In the genomic region with DNA sequence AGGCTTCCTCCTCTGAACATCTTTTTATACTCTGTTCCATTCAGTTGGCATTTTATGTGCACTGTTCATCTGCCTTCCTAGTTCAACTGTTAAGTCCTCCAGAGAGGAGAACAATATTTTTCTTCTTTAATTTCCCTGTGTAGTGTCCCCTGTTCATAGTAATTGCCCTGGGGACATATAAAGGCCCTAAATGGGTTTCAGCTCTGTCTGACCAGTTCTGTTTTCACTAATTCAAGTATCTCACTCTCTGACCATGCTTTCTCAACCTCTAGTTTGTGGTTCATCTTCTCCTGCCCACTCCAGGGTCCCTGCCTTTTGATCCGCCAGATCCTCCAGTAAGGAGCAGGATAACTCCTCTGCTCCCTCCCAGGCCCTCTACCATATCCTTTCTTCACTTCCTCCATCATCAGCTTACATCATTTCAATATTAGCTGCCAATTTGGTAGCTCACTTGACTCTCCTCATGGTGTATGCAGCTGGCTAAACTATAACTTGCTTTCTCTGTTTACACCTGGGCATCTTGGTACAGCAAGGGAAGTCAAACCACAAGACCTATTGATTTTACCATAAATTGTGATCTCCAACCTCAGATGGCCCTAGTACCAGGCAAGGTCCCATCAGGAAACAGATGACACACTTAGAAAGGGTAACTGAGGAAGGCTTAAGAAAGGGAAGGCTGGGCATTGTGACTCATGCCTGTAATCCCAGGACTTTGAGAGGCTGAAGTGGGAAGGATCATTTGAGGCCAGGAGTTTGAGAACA, we compare ENCODE assay signal across 11 cellular contexts. TPM values are rescaled to one million over a fixed set of nuclear protein-coding genes. Genes with fewer than 3 reads are reported as not detected.
DNase-seq lines count a peak whose midpoint lies in the region; ATAC-seq and TF ChIP-seq lines count a peak whose summit lies in the region.
"Had no signal": no experiment of that assay in that cellular context is flagged by ENCODE, and none has a peak within 500 bp of the region (broad histone marks: within the 10 kb centered on the region; RNA-seq: fewer than 3 reads in every experiment).

No MANE protein-coding gene starts in this region.

- no peaks in the 10 kb centered on the region for H3K9me3 ChIP-seq in CD8-positive, alpha-beta memory T cell (ENCODE audit: low read length)
- H3K9me3 ChIP-seq in SK-N-SH = no peaks in the 10 kb centered on the region

- CTCF ChIA-PET in CD8-positive, alpha-beta memory T cell (lab: Charles Lee) = no interaction called here
- CTCF ChIA-PET in SK-N-SH (lab: Yijun Ruan, JAX) = interaction anchor here (0.8 kb wide), 1 partner anchor 10 kb away, joined by 3 read pairs; no protein-coding TSS in a partner anchor

- peak; percentile 61 for ATAC-seq in GM18909 (IDR thresholded peaks at IDR 0.05; ENCODE audit: poor library complexity, unreplicated experiment)
- peak; percentile 47 for ATAC-seq in HG02642 (IDR thresholded peaks at IDR 0.05; ENCODE audit: poor library complexity, unreplicated experiment)
- peak; percentile 23 for ATAC-seq in HG03469 (IDR thresholded peaks at IDR 0.05; ENCODE audit: unreplicated experiment)

- WGBS in SK-N-SH (ENCODE audit: low lambda C conversion rate) = 95% methylated on average over 1 of the region's 1 CpG

- no peaks in the 10 kb centered on the region for H3K27me3 ChIP-seq in CD8-positive, alpha-beta memory T cell (ENCODE audit: insufficient read depth, low read length, poor library complexity, severe bottlenecking)
- no peaks in the 10 kb centered on the region for H3K27me3 ChIP-seq in SK-N-SH (ENCODE audit: insufficient read depth)

- no peak overlapping the region for H3K27ac ChIP-seq in CD8-positive, alpha-beta memory T cell (ENCODE audit: low read depth, low read length)
- H3K27ac ChIP-seq in SK-N-SH (ENCODE audit: low read depth in 2 of 2, low read length in 1 of 2) = no peak overlapping the region

- H3K27me3 Mint-ChIP-seq in CD8-positive, alpha-beta memory T cell = no peaks in the 10 kb centered on the region

- H3K9ac ChIP-seq in SK-N-SH = no peak overlapping the region

- H3K79me2 ChIP-seq in SK-N-SH (ENCODE audit: insufficient read depth) = no peaks in the 10 kb centered on the region

- POLR2A ChIA-PET in CD8-positive, alpha-beta memory T cell (lab: Charles Lee) = interaction anchor here (1.0 to 1.2 kb wide), 3 partner anchors 22 to 76 kb away, joined by 3 to 8 read pairs (median 3); a partner anchor contains a TSS
- POLR2A ChIA-PET in SK-N-SH (lab: Yijun Ruan, JAX) = no interaction called here

- no peak for TF ChIP-seq RAD21 in SK-N-SH (IDR thresholded peaks at IDR 0.05; ENCODE audit: low read length)

- H4K20me1 ChIP-seq in SK-N-SH (ENCODE audit: insufficient read depth) = no peaks in the 10 kb centered on the region

- TF ChIP-seq CTCF in GM10266 (IDR thresholded peaks at IDR 0.05; ENCODE audit: control insufficient read depth, insufficient read depth, low read depth, missing control alignments) (no peak), SK-N-SH (IDR thresholded peaks at IDR 0.05) (no peak)

- H3K4me1 ChIP-seq in CD8-positive, alpha-beta memory T cell (ENCODE audit: insufficient read depth, low read length) = peaks cover 29% of the 10 kb centered on the region
- no peaks in the 10 kb centered on the region for H3K4me1 ChIP-seq in SK-N-SH (ENCODE audit: control insufficient read depth in 1 of 2, insufficient read depth in 2 of 2, low read depth in 1 of 2, low read length in 1 of 2)

- H3K36me3 ChIP-seq in CD8-positive, alpha-beta memory T cell (ENCODE audit: insufficient read depth, low read length) = no peaks in the 10 kb centered on the region
- H3K36me3 ChIP-seq in SK-N-SH (replicated peaks in 1 of 2; ENCODE audit: control insufficient read depth in 1 of 2, insufficient read depth in 2 of 2, low read length in 1 of 2) = no peaks in the 10 kb centered on the region

- H3K9me2 ChIP-seq in SK-N-SH = no peaks in the 10 kb centered on the region

- no peak overlapping the region; the same call in 1 of the 2 replicates for H2AFZ ChIP-seq in SK-N-SH (ENCODE audit: low read depth)

- no peaks in the 10 kb centered on the region for H3K36me3 Mint-ChIP-seq in CD8-positive, alpha-beta memory T cell

- peak overlapping the region in 7 of 8 donors; percentile 21 to 89 (median 77) for H3K27ac Mint-ChIP-seq in CD8-positive, alpha-beta memory T cell

- H3K9me3 Mint-ChIP-seq in CD8-positive, alpha-beta memory T cell = no peaks in the 10 kb centered on the region

- no peak for TF ChIP-seq EP300 in SK-N-SH (IDR thresholded peaks at IDR 0.05; ENCODE audit: borderline replicate concordance in 1 of 2, low read depth in 1 of 2, low read length in 1 of 2)

- peaks cover 33 to 38% (median 37%) of the 10 kb centered on the region in 3 donors for H3K4me1 Mint-ChIP-seq in CD8-positive, alpha-beta memory T cell

- H3K4me2 ChIP-seq in SK-N-SH = no peak overlapping the region

- peak overlapping the region; percentile 31 for H3K4me3 ChIP-seq in CD8-positive, alpha-beta memory T cell (ENCODE audit: low read length)
- no peak overlapping the region for H3K4me3 ChIP-seq in SK-N-SH (ENCODE audit: low read depth in 2 of 2, low read length in 1 of 2)

- no peaks in the 10 kb centered on the region for H3F3A ChIP-seq in SK-N-SH (replicated peaks; ENCODE audit: insufficient read depth)

- DNase-seq in CD8-positive, alpha-beta memory T cell = no peak
- DNase-seq in GM10266 (ENCODE audit: extremely low spot score) (no peak), Ammon's horn (ENCODE audit: low spot score) (no peak), SK-N-SH (no peak), D341Med (ENCODE audit: low spot score) (no peak)
- DNase-seq: NCI-H1436 had no signal

- H3K4me3 Mint-ChIP-seq in CD8-positive, alpha-beta memory T cell = peak overlapping the region in 5 of 7 donors; percentile 17 to 63 (median 42)

TF ChIP-seq in SK-N-SH, 30 proteins besides CTCF, POLR2A, EP300 and RAD21:
- TF ChIP-seq NRF1 (IDR thresholded peaks at IDR 0.05; ENCODE audit: low read depth, low read length) (no peak), TCF12 (IDR thresholded peaks at IDR 0.05) (no peak), FOSL2 (IDR thresholded peaks at IDR 0.05; ENCODE audit: borderline replicate concordance, low read depth) (no peak), EZH2phosphoT487 (IDR thresholded peaks at IDR 0.05; ENCODE audit: borderline replicate concordance, low read depth) (no peak)
- TF ChIP-seq, protein P1, sequence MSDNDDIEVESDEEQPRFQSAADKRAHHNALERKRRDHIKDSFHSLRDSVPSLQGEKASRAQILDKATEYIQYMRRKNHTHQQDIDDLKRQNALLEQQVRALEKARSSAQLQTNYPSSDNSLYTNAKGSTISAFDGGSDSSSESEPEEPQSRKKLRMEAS (IDR thresholded peaks at IDR 0.05; ENCODE audit: low read depth) = no peak

RNA-seq across cellular contexts. Expression of a gene that starts 17.7 kb away (rescaled TPM):
- not detected for total RNA-seq in CD8-positive, alpha-beta memory T cell
- 0.26 TPM for polyA plus RNA-seq in CD8-positive, alpha-beta memory T cell
- 0.97 and 1.1 TPM in 2 replicates for polyA plus RNA-seq in SK-N-SH (2012; rRNA removed)
- 0.87 and 1.2 TPM in 2 replicates for polyA plus RNA-seq in SK-N-SH (2012; cell fraction: cytosol; rRNA removed)
- polyA plus RNA-seq in SK-N-SH (2012; cell fraction: nucleus; rRNA removed) = 3.1 and 3.4 TPM in 2 replicates
- total RNA-seq: myocyte, OCI-LY7 had no signal
